ENCODE assay signal across 23 cellular contexts in the genomic region with DNA sequence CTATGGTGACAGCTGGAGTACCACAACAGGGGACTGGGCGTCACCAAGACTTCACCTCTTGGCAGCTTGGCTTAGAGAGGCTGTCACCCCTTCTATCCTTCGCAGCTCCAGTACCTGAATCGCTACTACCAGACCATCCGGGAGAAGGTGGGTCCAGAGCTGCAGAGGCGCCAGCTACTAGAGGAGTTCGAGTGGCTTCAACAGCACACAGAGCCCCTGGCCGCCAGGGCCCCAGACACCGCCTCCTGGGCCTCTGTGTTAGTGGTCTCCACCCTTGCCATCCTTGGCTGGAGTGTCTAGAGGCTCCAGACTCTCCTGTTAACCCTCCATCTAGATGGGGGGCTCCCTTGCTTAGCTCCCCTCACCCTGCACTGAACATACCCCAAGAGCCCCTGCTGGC. TPM values are rescaled to one million over a fixed set of nuclear protein-coding genes. Genes with fewer than 3 reads are reported as not detected.
A peak's percentile ranks its signal among the peaks of the same experiment; 100 is the strongest.
DNase-seq lines count a peak whose midpoint lies in the region; ATAC-seq and TF ChIP-seq lines count a peak whose summit lies in the region.
"Had no signal": no experiment of that assay in that cellular context is flagged by ENCODE, and none has a peak within 500 bp of the region (broad histone marks: within the 10 kb centered on the region; RNA-seq: fewer than 3 reads in every experiment).

No MANE protein-coding gene starts in this region.

- H3K79me2 ChIP-seq in KMS-11 (ENCODE audit: insufficient read depth, low read depth) (no peaks in the 10 kb centered on the region), neural progenitor cell (ENCODE audit: low read depth) (no peaks in the 10 kb centered on the region)

- intact Hi-C loops in activated CD4-positive, alpha-beta T cell treated with anti-CD3 and anti-CD28 coated beads for 36 hours (cut with DNase I, micrococcal nuclease): loop anchor here in 1 of 2 experiments (5.0 kb wide), 1 partner anchor 139 kb away; a partner anchor contains a TSS

- H3K9ac ChIP-seq in KMS-11 (no peak overlapping the region), neural progenitor cell (no peak overlapping the region)

- no peak overlapping the region for H3K4me3 Mint-ChIP-seq in activated CD4-positive, alpha-beta T cell treated with anti-CD3 and anti-CD28 coated beads for 36 hours
- H3K4me3 Mint-ChIP-seq in activated CD8-positive, alpha-beta T cell treated with anti-CD3 and anti-CD28 coated beads, Interleukin-2, amount 10 ng/mL, durations not matched to agents 7 days and 5 days: no peak overlapping the region
- H3K4me3 Mint-ChIP-seq in neural progenitor cell: no peak overlapping the region
- H3K4me3 Mint-ChIP-seq: activated T-cell treated with anti-CD3 and anti-CD28 coated beads, Interleukin-2, amount 50 U/mL, for 24 hours had no signal

- H3K9me3 ChIP-seq in neural progenitor cell (ENCODE audit: low read depth): no peaks in the 10 kb centered on the region
- H3K9me3 ChIP-seq: BE2C, colonic mucosa, left ventricle myocardium inferior, psoas muscle, upper lobe of left lung had no signal

- H4K20me1 ChIP-seq in KMS-11 (ENCODE audit: insufficient read depth) (no peaks in the 10 kb centered on the region), neural progenitor cell (ENCODE audit: low read depth) (no peaks in the 10 kb centered on the region)

- H3K27me3 Mint-ChIP-seq in activated CD4-positive, alpha-beta T cell treated with anti-CD3 and anti-CD28 coated beads for 36 hours: no peaks in the 10 kb centered on the region
- H3K27me3 Mint-ChIP-seq in activated CD8-positive, alpha-beta T cell treated with anti-CD3 and anti-CD28 coated beads, Interleukin-2, amount 10 ng/mL, durations not matched to agents 7 days and 5 days (ENCODE audit: low read depth): no peaks in the 10 kb centered on the region
- H3K27me3 Mint-ChIP-seq in neural progenitor cell (ENCODE audit: insufficient read depth, low read depth): peaks cover 3% of the 10 kb centered on the region
- H3K27me3 Mint-ChIP-seq: activated T-cell treated with anti-CD3 and anti-CD28 coated beads, Interleukin-2, amount 50 U/mL, for 24 hours had no signal

- H3K27ac ChIP-seq in KMS-11 (peak overlapping the region; percentile 88), neural progenitor cell (no peak overlapping the region)
- H3K27ac ChIP-seq: brain microvascular endothelial cell, colonic mucosa, left ventricle myocardium inferior, psoas muscle, upper lobe of left lung had no signal

- H3K4me1 ChIP-seq in KMS-11 (ENCODE audit: low read depth, poor library complexity, severe bottlenecking): peaks cover 30% of the 10 kb centered on the region
- no peaks in the 10 kb centered on the region for H3K4me1 ChIP-seq in neural progenitor cell
- H3K4me1 ChIP-seq: BE2C, colonic mucosa, left ventricle myocardium inferior, psoas muscle, upper lobe of left lung had no signal

- DNase-seq in activated CD4-positive, alpha-beta T cell treated with anti-CD3 and anti-CD28 coated beads for 36 hours: no peak
- DNase-seq in activated CD4-positive, alpha-beta T cell treated with anti-CD3 and anti-CD28 coated beads, Interleukin-2, amount 50 U/mL, for 48 hours: no peak
- DNase-seq in activated CD8-positive, alpha-beta T cell treated with anti-CD3 and anti-CD28 coated beads, Interleukin-2, amount 10 ng/mL, durations not matched to agents 7 days and 5 days: no peak
- DNase-seq in neural progenitor cell (ENCODE audit: low spot score) (no peak), NCI-H2107 (lab: John Stamatoyannopoulos, UW) (no peak), cerebellar cortex (ENCODE audit: low spot score) (no peak), Ammon's horn (ENCODE audit: low spot score) (no peak)
- DNase-seq: activated CD4-positive, alpha-beta T cell treated with anti-CD3 and anti-CD28 coated beads, Interleukin-2, amount 50 U/mL, for 1 hour; BE2C; brain microvascular endothelial cell; colonic mucosa; left ventricle myocardium inferior; NCI-H1417; RPMI8226; stimulated activated CD4-positive, alpha-beta T cell treated with anti-CD3 and anti-CD28 coated beads, Interleukin-2, amount 100 ng/mL, for 24 hours; stimulated activated naive CD4-positive, alpha-beta T cell treated with Interleukin-2 at 50 U/mL for 16 hours; upper lobe of left lung had no signal

- CTCF ChIA-PET in activated CD4-positive, alpha-beta T cell treated with anti-CD3 and anti-CD28 coated beads for 36 hours (lab: Charles Lee): interaction anchor here (1.3 to 3.0 kb wide), 2 partner anchors 10 to 292 kb away, joined by 3 to 20 read pairs; no protein-coding TSS in a partner anchor
- CTCF ChIA-PET in activated CD8-positive, alpha-beta T cell treated with anti-CD3 and anti-CD28 coated beads, Interleukin-2, amount 10 ng/mL, durations not matched to agents 7 days and 5 days (lab: Charles Lee): interaction anchor here (2.1 to 8.8 kb wide), 4 partner anchors 9 to 55 kb away, joined by 6 to 71 read pairs (median 10); a partner anchor contains a TSS

- H2AFZ ChIP-seq in KMS-11 (ENCODE audit: low read depth): peak overlapping the region; percentile 57; the same call in 1 of the 2 replicates
- no peak overlapping the region for H2AFZ ChIP-seq in neural progenitor cell (replicated peaks)

- POLR2A ChIA-PET in activated CD4-positive, alpha-beta T cell treated with anti-CD3 and anti-CD28 coated beads for 36 hours (lab: Charles Lee): interaction anchor here (0.6 to 1.1 kb wide), 2 partner anchors 9 to 37 kb away, joined by 3 read pairs; no protein-coding TSS in a partner anchor
- POLR2A ChIA-PET in activated CD8-positive, alpha-beta T cell treated with anti-CD3 and anti-CD28 coated beads, Interleukin-2, amount 10 ng/mL, durations not matched to agents 7 days and 5 days (lab: Charles Lee): interaction anchor here (1.0 to 8.5 kb wide), 5 partner anchors 9 to 38 kb away, joined by 3 to 162 read pairs (median 6); a partner anchor contains a TSS

- H3K4me3 ChIP-seq in KMS-11 (IDR thresholded peaks at IDR 0.05; ENCODE audit: insufficient read depth, low read depth, low read length): no peak overlapping the region
- H3K4me3 ChIP-seq in neural progenitor cell: no peak overlapping the region
- H3K4me3 ChIP-seq: colonic mucosa, left ventricle myocardium inferior, psoas muscle, upper lobe of left lung had no signal

- H3K36me3 ChIP-seq in KMS-11 (ENCODE audit: insufficient read depth): no peaks in the 10 kb centered on the region
- H3K36me3 ChIP-seq in neural progenitor cell: no peaks in the 10 kb centered on the region
- H3K36me3 ChIP-seq: BE2C, brain microvascular endothelial cell, colonic mucosa, left ventricle myocardium inferior, upper lobe of left lung had no signal

- TF ChIP-seq CTCF in KMS-11 (conservative IDR thresholded peaks at IDR 0.05; ENCODE audit: low read depth, low read length) (no peak), neural progenitor cell (IDR thresholded peaks at IDR 0.05) (no peak)

- H3F3A ChIP-seq in neural progenitor cell (ENCODE audit: low read depth): no peaks in the 10 kb centered on the region

- H3K4me1 Mint-ChIP-seq in activated CD4-positive, alpha-beta T cell treated with anti-CD3 and anti-CD28 coated beads for 36 hours: peaks cover 51% of the 10 kb centered on the region
- H3K4me1 Mint-ChIP-seq in activated CD8-positive, alpha-beta T cell treated with anti-CD3 and anti-CD28 coated beads, Interleukin-2, amount 10 ng/mL, durations not matched to agents 7 days and 5 days (ENCODE audit: low read depth): peaks cover 60% of the 10 kb centered on the region
- H3K4me1 Mint-ChIP-seq in neural progenitor cell: peaks cover 4% of the 10 kb centered on the region

- H3K36me3 Mint-ChIP-seq in activated CD4-positive, alpha-beta T cell treated with anti-CD3 and anti-CD28 coated beads for 36 hours (ENCODE audit: low read depth): no peaks in the 10 kb centered on the region
- H3K36me3 Mint-ChIP-seq in activated CD8-positive, alpha-beta T cell treated with anti-CD3 and anti-CD28 coated beads, Interleukin-2, amount 10 ng/mL, durations not matched to agents 7 days and 5 days (ENCODE audit: low read depth): peaks cover 9% of the 10 kb centered on the region
- H3K36me3 Mint-ChIP-seq in neural progenitor cell: no peaks in the 10 kb centered on the region

- ATAC-seq in activated CD4-positive, alpha-beta T cell treated with anti-CD3 and anti-CD28 coated beads for 36 hours: no peak
- ATAC-seq in activated CD8-positive, alpha-beta T cell treated with anti-CD3 and anti-CD28 coated beads, Interleukin-2, amount 10 ng/mL, durations not matched to agents 7 days and 5 days: no peak
- ATAC-seq: SK-N-SH treated with all-trans-retinoic acid at 6 μM for 48 hours had no signal

- H3K27me3 ChIP-seq in KMS-11 (ENCODE audit: insufficient read depth, low read depth): no peaks in the 10 kb centered on the region
- H3K27me3 ChIP-seq in neural progenitor cell: no peaks in the 10 kb centered on the region
- H3K27me3 ChIP-seq: BE2C, brain microvascular endothelial cell, colonic mucosa, upper lobe of left lung had no signal

- peak overlapping the region; percentile 77 for H3K27ac Mint-ChIP-seq in activated CD4-positive, alpha-beta T cell treated with anti-CD3 and anti-CD28 coated beads for 36 hours
- peak overlapping the region; percentile 92 for H3K27ac Mint-ChIP-seq in activated CD8-positive, alpha-beta T cell treated with anti-CD3 and anti-CD28 coated beads, Interleukin-2, amount 10 ng/mL, durations not matched to agents 7 days and 5 days
- peak overlapping the region; percentile 63 for H3K27ac Mint-ChIP-seq in neural progenitor cell
- H3K27ac Mint-ChIP-seq: activated T-cell treated with anti-CD3 and anti-CD28 coated beads, Interleukin-2, amount 50 U/mL, for 24 hours had no signal

- peak overlapping the region; percentile 58 for H3K4me2 ChIP-seq in KMS-11
- no peak overlapping the region for H3K4me2 ChIP-seq in neural progenitor cell

- no peaks in the 10 kb centered on the region for H3K9me3 Mint-ChIP-seq in activated CD4-positive, alpha-beta T cell treated with anti-CD3 and anti-CD28 coated beads for 36 hours (ENCODE audit: low read depth)
- H3K9me3 Mint-ChIP-seq in activated CD8-positive, alpha-beta T cell treated with anti-CD3 and anti-CD28 coated beads, Interleukin-2, amount 10 ng/mL, durations not matched to agents 7 days and 5 days (ENCODE audit: insufficient read depth): no peaks in the 10 kb centered on the region
- peaks cover 2% of the 10 kb centered on the region for H3K9me3 Mint-ChIP-seq in neural progenitor cell
- H3K9me3 Mint-ChIP-seq: activated T-cell treated with anti-CD3 and anti-CD28 coated beads, Interleukin-2, amount 50 U/mL, for 24 hours had no signal

RNA-seq across cellular contexts. Expression of a gene that starts 11.6 kb away (rescaled TPM):
- 100 to 1,000 TPM; 118 to 126 TPM for total RNA-seq in activated CD4-positive, alpha-beta T cell treated with anti-CD3 and anti-CD28 coated beads for 36 hours
- 100 to 1,000 TPM; 286 to 303 TPM for total RNA-seq in activated CD8-positive, alpha-beta T cell treated with anti-CD3 and anti-CD28 coated beads, Interleukin-2, amount 10 ng/mL, durations not matched to agents 7 days and 5 days
- total RNA-seq in neural progenitor cell (ENCODE audit: low replicate concordance): not detected in 2 replicates
- total RNA-seq: A172, M059J had no signal

RNA-seq across cellular contexts. Expression of a gene that starts 29.4 kb away (rescaled TPM):
- total RNA-seq in activated CD4-positive, alpha-beta T cell treated with anti-CD3 and anti-CD28 coated beads for 36 hours: under 1 TPM; 0.43 to 0.63 TPM
- total RNA-seq in activated CD8-positive, alpha-beta T cell treated with anti-CD3 and anti-CD28 coated beads, Interleukin-2, amount 10 ng/mL, durations not matched to agents 7 days and 5 days: 1 to 10 TPM; 1.6 to 1.7 TPM
- total RNA-seq in neural progenitor cell (ENCODE audit: low replicate concordance): 0.19 and 1.7 TPM in 2 replicates
- total RNA-seq: A172, M059J had no signal

Comparison
In these comparisons a context has a peak if more than half of its experiments do, and no peak if none do; other contexts are left out.
1. RNA of a gene that starts 11.6 kb away (total RNA-seq): 286 to 303 TPM in activated CD8-positive, alpha-beta T cell treated with anti-CD3 and anti-CD28 coated beads, Interleukin-2, amount 10 ng/mL, durations not matched to agents 7 days and 5 days and 118 to 126 TPM in activated CD4-positive, alpha-beta T cell treated with anti-CD3 and anti-CD28 coated beads for 36 hours; not detected in neural progenitor cell; every median in the first group is over 100 times any median in the second.
2. Peak in every context shown above with its lines, with median percentiles within 50 percentile points of each other: H3K27ac Mint-ChIP-seq.